ENCODE assay signal across 11 cellular contexts in the genomic region with DNA sequence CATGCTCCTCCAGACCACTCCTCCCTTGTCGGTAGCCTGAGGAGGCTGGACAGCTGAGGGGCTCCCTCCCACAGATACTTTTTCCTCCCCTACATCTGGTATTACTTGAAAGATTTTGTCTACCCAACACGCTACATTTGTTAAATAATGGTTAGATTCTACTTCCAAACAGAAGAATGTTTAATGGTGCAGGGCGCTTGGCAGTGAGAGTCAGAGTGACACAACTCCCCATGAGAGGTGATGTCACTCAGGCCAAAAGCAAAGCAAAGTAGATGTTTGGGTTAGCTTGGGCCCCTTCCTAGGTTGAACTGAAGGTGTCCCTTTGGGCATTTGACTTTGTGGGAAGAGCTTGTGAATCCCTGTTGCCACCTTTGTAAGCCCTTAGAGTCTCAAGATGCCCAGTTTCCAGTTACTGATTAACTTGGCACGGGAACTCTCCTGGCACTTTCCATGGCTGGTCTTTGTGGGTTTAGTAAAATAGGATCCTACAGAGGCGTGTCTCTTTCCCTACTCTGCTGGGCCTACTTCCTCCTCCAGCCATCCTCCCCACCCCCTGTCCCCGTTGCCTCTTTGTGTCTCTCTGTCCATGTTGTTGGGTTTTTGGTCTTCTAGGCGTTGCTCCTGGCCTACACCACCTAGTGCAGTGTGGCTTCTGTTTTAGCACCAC. TPM values are rescaled to one million over a fixed set of nuclear protein-coding genes. Genes with fewer than 3 reads are reported as not detected.
DNase-seq lines count a peak whose midpoint lies in the region; ATAC-seq and TF ChIP-seq lines count a peak whose summit lies in the region.
"Had no signal": no experiment of that assay in that cellular context is flagged by ENCODE, and none has a peak within 500 bp of the region (broad histone marks: within the 10 kb centered on the region; RNA-seq: fewer than 3 reads in every experiment).

No MANE protein-coding gene starts in this region.

- 24% methylated on average over 7 of the region's 7 CpGs for whole genome bisulfite sequencing in right lobe of liver (ENCODE audit: insufficient coverage, low coverage, low lambda C conversion rate, missing lambda C conversion rate)
- 76% methylated on average over 7 of the region's 7 CpGs for WGBS in thymus

- peak overlapping the region; percentile 3 for H3K27ac Mint-ChIP-seq in activated naive CD4-positive, alpha-beta T cell treated with anti-CD3 and anti-CD28 coated beads, Interleukin-2, amount 50 U/mL, for 24 hours
- H3K27ac Mint-ChIP-seq: activated T-cell treated with anti-CD3 and anti-CD28 coated beads, Interleukin-2, amount 50 U/mL, for 72 hours; T-helper 1 cell treated with Interleukin-12 subunit alpha and Interleukin-12 subunit beta and Interleukin-4 antibody, amounts not matched to agents 30 μg/mL and 1 μg/mL, for 36 hours had no signal

- H3K27ac ChIP-seq in Peyer's patch (peak overlapping the region; percentile 3 to 64 (median 25)), right lobe of liver (peak overlapping the region; percentile 31 to 71 (median 49)), thymus (ENCODE audit: low read depth) (peak overlapping the region; percentile 10)

- peaks cover 61% of the 10 kb centered on the region for H3K4me1 Mint-ChIP-seq in activated naive CD4-positive, alpha-beta T cell treated with anti-CD3 and anti-CD28 coated beads, Interleukin-2, amount 50 U/mL, for 24 hours

- H3K9me3 Mint-ChIP-seq in activated naive CD4-positive, alpha-beta T cell treated with anti-CD3 and anti-CD28 coated beads, Interleukin-2, amount 50 U/mL, for 24 hours = no peaks in the 10 kb centered on the region
- H3K9me3 Mint-ChIP-seq: activated T-cell treated with anti-CD3 and anti-CD28 coated beads, Interleukin-2, amount 50 U/mL, for 72 hours; T-helper 1 cell treated with Interleukin-12 subunit alpha and Interleukin-12 subunit beta and Interleukin-4 antibody, amounts not matched to agents 30 μg/mL and 1 μg/mL, for 36 hours had no signal

- no peaks in the 10 kb centered on the region for H3K9me3 ChIP-seq in Peyer's patch
- H3K9me3 ChIP-seq in right lobe of liver = no peaks in the 10 kb centered on the region
- H3K9me3 ChIP-seq in thymus (ENCODE audit: control insufficient read depth) = no peaks in the 10 kb centered on the region

- H3K36me3 ChIP-seq in Peyer's patch (peaks cover 0 to 17% (median 0%) of the 10 kb centered on the region in 3 donors), right lobe of liver (no peaks in the 10 kb centered on the region), thymus (ENCODE audit: control insufficient read depth, insufficient read depth) (peaks cover 10% of the 10 kb centered on the region)

- no peak for DNase-seq in activated naive CD4-positive, alpha-beta T cell treated with Interleukin-2 at 50 U/mL for 16 hours
- DNase-seq in Peyer's patch = no peak
- DNase-seq in right lobe of liver = no peak
- DNase-seq: activated T-cell treated with anti-CD3 and anti-CD28 coated beads, Interleukin-2, amount 50 U/mL, for 72 hours; stimulated activated CD4-positive, alpha-beta T cell treated with anti-CD3 and anti-CD28 coated beads, Interleukin-2, amount 100 ng/mL, for 48 hours had no signal

- TF ChIP-seq CTCF in Peyer's patch (IDR thresholded peaks at IDR 0.05) (no peak), right lobe of liver (IDR thresholded peaks at IDR 0.05) (no peak)

- intact Hi-C loops in right lobe of liver (cut with DNase I) = loop anchor here (10.0 kb wide), 2 partner anchors 65 to 75 kb away; no protein-coding TSS in a partner anchor

- H3K4me3 ChIP-seq in Peyer's patch = peak overlapping the region in 1 of 4 donors; percentile 13
- H3K4me3 ChIP-seq in right lobe of liver = no peak overlapping the region
- H3K4me3 ChIP-seq in thymus (ENCODE audit: low read length) = no peak overlapping the region

- no peak for TF ChIP-seq POLR2A in Peyer's patch (IDR thresholded peaks at IDR 0.05)
- TF ChIP-seq POLR2A in right lobe of liver (IDR thresholded peaks at IDR 0.05) = no peak

- H3K27me3 Mint-ChIP-seq in activated naive CD4-positive, alpha-beta T cell treated with anti-CD3 and anti-CD28 coated beads, Interleukin-2, amount 50 U/mL, for 24 hours = no peaks in the 10 kb centered on the region

- peak overlapping the region; percentile 62 for H3K4me3 Mint-ChIP-seq in activated naive CD4-positive, alpha-beta T cell treated with anti-CD3 and anti-CD28 coated beads, Interleukin-2, amount 50 U/mL, for 24 hours

- peaks cover 3% of the 10 kb centered on the region for H3K36me3 Mint-ChIP-seq in activated naive CD4-positive, alpha-beta T cell treated with anti-CD3 and anti-CD28 coated beads, Interleukin-2, amount 50 U/mL, for 24 hours

- peaks cover 7 to 63% (median 22%) of the 10 kb centered on the region in 4 donors for H3K4me1 ChIP-seq in Peyer's patch
- peaks cover 0 to 84% (median 31%) of the 10 kb centered on the region in 4 donors for H3K4me1 ChIP-seq in right lobe of liver
- H3K4me1 ChIP-seq in thymus (ENCODE audit: control insufficient read depth, insufficient read depth, low read length) = peaks cover 56% of the 10 kb centered on the region

- peak; percentile 49 to 64 (median 53) for ATAC-seq in right lobe of liver
- ATAC-seq in HG02610 (IDR thresholded peaks at IDR 0.05; ENCODE audit: unreplicated experiment) = no peak
- ATAC-seq in GM19351 (IDR thresholded peaks at IDR 0.05; ENCODE audit: unreplicated experiment) = no peak
- no peak for ATAC-seq in GM21367 (IDR thresholded peaks at IDR 0.05; ENCODE audit: unreplicated experiment)
- ATAC-seq: activated T-cell treated with anti-CD3 and anti-CD28 coated beads, Interleukin-2, amount 50 U/mL, for 72 hours had no signal

- H3K27me3 ChIP-seq in Peyer's patch = no peaks in the 10 kb centered on the region
- H3K27me3 ChIP-seq in right lobe of liver = no peaks in the 10 kb centered on the region
- no peaks in the 10 kb centered on the region for H3K27me3 ChIP-seq in thymus (ENCODE audit: control insufficient read depth, insufficient read depth)

RNA-seq across cellular contexts. Expression of a gene that starts 5.6 kb away (rescaled TPM):
- total RNA-seq in Peyer's patch (10 to 100 TPM; 19.0 to 41.8 (median 27.8) TPM), right lobe of liver (10 to 100 TPM; 23.4 to 47.7 (median 31.0) TPM)
- polyA plus RNA-seq in thymus = 6.7 TPM

Comparison
In these comparisons a context has a peak if more than half of its experiments do, and no peak if none do; other contexts are left out.
1. ATAC-seq: peak in right lobe of liver (4 of 4); none in HG02610 (single experiment), GM19351 (single experiment) and GM21367 (single experiment).
2. Peak in every context shown above with its lines, with median percentiles within 50 percentile points of each other: H3K27ac ChIP-seq.